In genomic region chr4:10347815-10348214, GRCh38 we compare ENCODE assay signal across 33 cellular contexts.
"Had no signal": no experiment of that assay in that cellular context is flagged by ENCODE, and none has a peak within 500 bp of the region (broad histone marks: within the 10 kb centered on the region; RNA-seq: fewer than 3 reads in every experiment).

No MANE protein-coding gene starts in this region.

- ATAC-seq: activated CD4-positive, CD25-positive, alpha-beta regulatory T cell treated with anti-CD3 and anti-CD28 coated beads, Interleukin-2, amount 50 U/mL, for 24 hours; activated naive CD4-positive, alpha-beta T cell treated with anti-CD3 and anti-CD28 coated beads, Interleukin-2, amount 50 U/mL, for 72 hours; activated naive CD8-positive, alpha-beta T cell treated with anti-CD3 and anti-CD28 coated beads, Interleukin-2, amount 50 U/mL, for 24 hours; activated T-cell treated with anti-CD3 and anti-CD28 coated beads, Interleukin-2, amount 50 U/mL, for 4 hours; WTC11 had no signal

- H3K9me3 Mint-ChIP-seq: activated naive CD4-positive, alpha-beta T cell treated with anti-CD3 and anti-CD28 coated beads, Interleukin-2, amount 50 U/mL, for 72 hours; activated T-cell treated with anti-CD3 and anti-CD28 coated beads, Interleukin-2, amount 50 U/mL, for 4 hours; activated T-helper 1 cell treated with anti-CD3 and anti-CD28 coated beads, Interleukin-12 subunit alpha, Interleukin-12 subunit beta, Interleukin-2, Interleukin-4 antibody, amounts not matched to agents 30 ng/mL and 10 ng/mL and 1 ng/mL, durations not matched to agents 14 hours and 24 hours and 36 hours; brain; T-helper 1 cell treated with Interleukin-12 subunit alpha and Interleukin-12 subunit beta and Interleukin-4 antibody, amounts not matched to agents 30 μg/mL and 1 μg/mL, for 36 hours; T-helper 2 cell treated with Interferon-gamma antibody and Interleukin-4, amounts not matched to agents 5 μg/mL and 100 μg/mL, for 36 hours had no signal

- H3K4me3 ChIP-seq: SJCRH30, SK-N-MC had no signal

- H3K27me3 Mint-ChIP-seq: activated naive CD8-positive, alpha-beta T cell treated with anti-CD3 and anti-CD28 coated beads, Interleukin-2, amount 50 U/mL, for 24 hours had no signal

- DNase-seq: activated CD4-positive, alpha-beta memory T cell treated with anti-CD3 and anti-CD28 coated beads for 36 hours; activated CD4-positive, alpha-beta T cell treated with anti-CD3 and anti-CD28 coated beads for 4 hours; activated CD4-positive, alpha-beta T cell treated with anti-CD3 and anti-CD28 coated beads, Interleukin-2, amount 50 U/mL, for 1 hour; activated CD8-positive, alpha-beta memory T cell treated with anti-CD3 and anti-CD28 coated beads, Interleukin-2, amount 50 U/mL, for 4 hours; activated gamma-delta T cell treated with Interleukin-2 at 50 U/mL for 16 hours; activated naive CD4-positive, alpha-beta T cell treated with anti-CD3 and anti-CD28 coated beads for 36 hours; activated naive CD8-positive, alpha-beta T cell treated with anti-CD3 and anti-CD28 coated beads, Interleukin-2, amount 50 U/mL, for 24 hours; activated T-cell treated with anti-CD3 and anti-CD28 coated beads for 4 hours; activated T-cell treated with anti-CD3 and anti-CD28 coated beads, Interleukin-2, amount 50 U/mL, for 4 hours; anterior cingulate cortex; central memory CD4-positive, alpha-beta T cell; NCI-H1092 treated with DMSO at 0.1 percent for 48 hours; NCI-H1417; NCI-H146; NCI-H187 treated with DMSO at 0.1 percent for 48 hours; NCI-H2081; NCI-H2171 treated with DMSO at 0.1 percent for 48 hours; NCI-H226; NCI-H524 treated with DMSO at 0.1 percent for 48 hours; NK-92 treated with Interleukin-12 subunit alpha and Interleukin-12 subunit beta, amount 100 ng/mL, for 24 hours; OCI-M1; SHP77; SJCRH30 had no signal

- H3K36me3 ChIP-seq: SJCRH30 had no signal

- H3K9me3 ChIP-seq: SJCRH30 had no signal

- FAIRE-seq: bronchial epithelial cell had no signal

- H3K9ac ChIP-seq: KMS-11 had no signal

- H3K4me2 ChIP-seq: KMS-11 had no signal

- H3K27ac Mint-ChIP-seq: activated CD4-positive, alpha-beta memory T cell treated with anti-CD3 and anti-CD28 coated beads for 36 hours; activated naive CD4-positive, alpha-beta T cell treated with anti-CD3 and anti-CD28 coated beads for 36 hours; activated naive CD4-positive, alpha-beta T cell treated with anti-CD3 and anti-CD28 coated beads, Interleukin-2, amount 50 U/mL, for 72 hours; activated naive CD8-positive, alpha-beta T cell treated with anti-CD3 and anti-CD28 coated beads, Interleukin-2, amount 50 U/mL, for 24 hours; activated T-helper 1 cell treated with anti-CD3 and anti-CD28 coated beads, Interleukin-12 subunit alpha, Interleukin-12 subunit beta, Interleukin-2, Interleukin-4 antibody, amounts not matched to agents 30 ng/mL and 10 ng/mL and 1 ng/mL, durations not matched to agents 14 hours and 24 hours and 36 hours; brain; T-helper 1 cell treated with Interleukin-12 subunit alpha and Interleukin-12 subunit beta and Interleukin-4 antibody, amounts not matched to agents 30 μg/mL and 1 μg/mL, for 36 hours; T-helper 2 cell treated with Interferon-gamma antibody and Interleukin-4, amounts not matched to agents 5 μg/mL and 100 μg/mL, for 36 hours; WTC11 had no signal

- H3K4me1 Mint-ChIP-seq: activated naive CD8-positive, alpha-beta T cell treated with anti-CD3 and anti-CD28 coated beads, Interleukin-2, amount 50 U/mL, for 24 hours; brain had no signal

- H3K27ac ChIP-seq: KMS-11, SJCRH30, SK-N-MC had no signal

- H3K36me3 Mint-ChIP-seq: activated CD4-positive, alpha-beta memory T cell treated with anti-CD3 and anti-CD28 coated beads for 36 hours; activated naive CD4-positive, alpha-beta T cell treated with anti-CD3 and anti-CD28 coated beads, Interleukin-2, amount 50 U/mL, for 72 hours; brain; WTC11 had no signal

- H3K4me3 Mint-ChIP-seq: activated CD4-positive, alpha-beta memory T cell treated with anti-CD3 and anti-CD28 coated beads for 36 hours; activated naive CD4-positive, alpha-beta T cell treated with anti-CD3 and anti-CD28 coated beads for 36 hours; activated naive CD8-positive, alpha-beta T cell treated with anti-CD3 and anti-CD28 coated beads, Interleukin-2, amount 50 U/mL, for 24 hours; activated T-cell treated with anti-CD3 and anti-CD28 coated beads, Interleukin-2, amount 50 U/mL, for 4 hours; activated T-helper 1 cell treated with anti-CD3 and anti-CD28 coated beads, Interleukin-12 subunit alpha, Interleukin-12 subunit beta, Interleukin-2, Interleukin-4 antibody, amounts not matched to agents 30 ng/mL and 10 ng/mL and 1 ng/mL, durations not matched to agents 14 hours and 24 hours and 36 hours; brain; T-helper 1 cell treated with Interleukin-12 subunit alpha and Interleukin-12 subunit beta and Interleukin-4 antibody, amounts not matched to agents 30 μg/mL and 1 μg/mL, for 36 hours; T-helper 2 cell treated with Interferon-gamma antibody and Interleukin-4, amounts not matched to agents 5 μg/mL and 100 μg/mL, for 36 hours; WTC11 had no signal
